In the genomic region with DNA sequence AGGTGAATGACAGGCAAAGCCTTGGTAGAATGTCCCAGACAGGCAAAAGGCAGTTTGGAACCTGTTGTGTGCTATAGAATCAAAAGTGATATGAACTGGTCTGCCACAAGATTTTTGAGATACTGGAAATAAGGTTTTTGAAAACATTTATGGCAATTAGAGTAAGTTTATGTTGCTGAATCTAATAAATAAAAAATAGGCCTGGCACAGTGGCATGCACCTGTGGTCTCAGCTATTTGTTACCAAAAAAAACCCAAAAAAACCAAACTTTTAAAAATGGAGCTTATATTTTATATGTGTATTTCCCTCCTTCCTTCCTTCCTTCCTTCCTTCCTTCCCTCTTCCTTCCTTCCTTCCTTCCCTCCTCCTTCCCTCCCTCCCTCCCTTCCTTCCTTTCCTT, we compare ENCODE assay signal across 28 cellular contexts.
"Had no signal": no experiment of that assay in that cellular context is flagged by ENCODE, and none has a peak within 500 bp of the region (broad histone marks: within the 10 kb centered on the region; RNA-seq: fewer than 3 reads in every experiment).

No MANE protein-coding gene starts in this region.

- H3K27ac Mint-ChIP-seq: activated B cell treated with CpG ODN at 0.5 μM for 24 hours; activated CD8-positive, alpha-beta T cell treated with anti-CD3 and anti-CD28 coated beads for 36 hours; activated naive CD8-positive, alpha-beta T cell; activated T-helper 17 cell treated with anti-CD3 and anti-CD28 coated beads, Interleukin-2, amount 50 U/mL, for 72 hours; T-helper 17 cell; T-helper 2 cell treated with Interferon-gamma antibody and Interleukin-4, amounts not matched to agents 5 μg/mL and 100 μg/mL, for 36 hours had no signal

- H3K4me3 ChIP-seq: esophagus squamous epithelium had no signal

- H3K27me3 ChIP-seq: brain microvascular endothelial cell, esophagus squamous epithelium had no signal

- ATAC-seq: activated CD4-positive, CD25-positive, alpha-beta regulatory T cell treated with anti-CD3 and anti-CD28 coated beads, Interleukin-2, amount 50 U/mL, for 24 hours; activated CD8-positive, alpha-beta T cell treated with anti-CD3 and anti-CD28 coated beads for 36 hours; activated T-cell treated with anti-CD3 and anti-CD28 coated beads, Interleukin-2, amount 50 U/mL, for 4 hours; activated T-helper 17 cell treated with anti-CD3 and anti-CD28 coated beads, Interleukin-2, amount 50 U/mL, for 72 hours; effector memory CD8-positive, alpha-beta T cell; T-helper 17 cell had no signal

- H3K27me3 Mint-ChIP-seq: activated B cell treated with CpG ODN at 0.5 μM for 24 hours; activated CD8-positive, alpha-beta T cell treated with anti-CD3 and anti-CD28 coated beads for 36 hours; activated naive CD8-positive, alpha-beta T cell; activated T-helper 17 cell treated with anti-CD3 and anti-CD28 coated beads, Interleukin-2, amount 50 U/mL, for 72 hours; effector memory CD8-positive, alpha-beta T cell; T-helper 17 cell had no signal

- H3K9me3 Mint-ChIP-seq: activated B cell treated with CpG ODN at 0.5 μM for 24 hours; activated CD8-positive, alpha-beta T cell treated with anti-CD3 and anti-CD28 coated beads for 36 hours; activated T-cell treated with anti-CD3 and anti-CD28 coated beads, Interleukin-2, amount 50 U/mL, for 4 hours; activated T-helper 17 cell treated with anti-CD3 and anti-CD28 coated beads, Interleukin-2, amount 50 U/mL, for 72 hours; effector memory CD8-positive, alpha-beta T cell; T-helper 2 cell treated with Interferon-gamma antibody and Interleukin-4, amounts not matched to agents 5 μg/mL and 100 μg/mL, for 36 hours had no signal

- H3K36me3 ChIP-seq: brain microvascular endothelial cell, esophagus squamous epithelium, WERI-Rb-1 had no signal

- H3K4me3 Mint-ChIP-seq: activated B cell treated with CpG ODN at 0.5 μM for 24 hours; activated CD8-positive, alpha-beta T cell treated with anti-CD3 and anti-CD28 coated beads for 36 hours; activated naive CD8-positive, alpha-beta T cell; activated T-cell treated with anti-CD3 and anti-CD28 coated beads, Interleukin-2, amount 50 U/mL, for 4 hours; activated T-helper 17 cell treated with anti-CD3 and anti-CD28 coated beads, Interleukin-2, amount 50 U/mL, for 72 hours; effector memory CD8-positive, alpha-beta T cell; T-helper 17 cell; T-helper 2 cell treated with Interferon-gamma antibody and Interleukin-4, amounts not matched to agents 5 μg/mL and 100 μg/mL, for 36 hours had no signal

- H3K27ac ChIP-seq: brain microvascular endothelial cell, WERI-Rb-1 had no signal

- H3K9me3 ChIP-seq: esophagus squamous epithelium had no signal

- DNase-seq: activated B cell treated with CpG ODN at 0.5 μM for 24 hours; activated CD4-positive, alpha-beta T cell treated with anti-CD3 and anti-CD28 coated beads for 48 hours; activated CD4-positive, alpha-beta T cell treated with anti-CD3 and anti-CD28 coated beads, Interleukin-2, amount 50 U/mL, for 1 hour; activated CD4-positive, alpha-beta T cell treated with anti-CD3 and anti-CD28 coated beads, Interleukin-2, amount 50 U/mL, for 48 hours; activated CD8-positive, alpha-beta memory T cell treated with anti-CD3 and anti-CD28 coated beads for 24 hours; activated CD8-positive, alpha-beta T cell treated with anti-CD3 and anti-CD28 coated beads for 36 hours; activated effector memory CD4-positive, alpha-beta T cell treated with Interleukin-2 at 50 U/mL for 16 hours; activated gamma-delta T cell treated with Interleukin-2 at 50 U/mL for 16 hours; activated naive CD4-positive, alpha-beta T cell treated with anti-CD3 and anti-CD28 coated beads, Interleukin-2, amount 50 U/mL, for 16 hours; activated naive CD4-positive, alpha-beta T cell treated with Interleukin-2 at 50 U/mL for 16 hours; activated T-cell treated with anti-CD3 and anti-CD28 coated beads, Interleukin-2, amount 50 U/mL, for 4 hours; amniotic stem cell; anterior cingulate cortex; brain microvascular endothelial cell; cortex of kidney; dermis blood vessel endothelial cell; effector CD4-positive, alpha-beta T cell; effector memory CD8-positive, alpha-beta T cell; esophagus squamous epithelium; head of caudate nucleus; T-helper 1 cell; T-helper 17 cell; T1000; WERI-Rb-1 had no signal

- H3K4me1 Mint-ChIP-seq: T-helper 17 cell had no signal
